ENCODE assay signal across 13 cellular contexts in the genomic region with DNA sequence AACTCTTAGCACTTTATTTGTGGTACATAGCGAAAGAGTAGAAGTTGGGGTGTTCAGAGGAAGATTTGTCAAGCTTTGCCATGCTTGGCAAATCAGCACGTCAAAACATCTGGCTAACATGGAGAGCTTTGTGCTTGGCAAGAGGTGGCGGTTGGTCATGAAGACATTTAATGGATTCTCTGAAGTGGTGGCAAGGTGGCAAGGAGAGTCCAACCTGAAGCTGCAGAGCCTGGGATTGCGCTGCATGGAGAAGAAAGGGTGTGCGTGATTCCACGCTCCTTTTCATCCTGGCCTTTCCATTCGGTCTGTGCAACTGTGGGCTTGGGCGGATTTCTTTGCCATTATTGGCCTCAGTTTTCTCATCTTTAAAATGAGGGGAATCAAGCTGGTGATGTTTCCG. TPM values are rescaled to one million over a fixed set of nuclear protein-coding genes. Genes with fewer than 3 reads are reported as not detected.
DNase-seq lines count a peak whose midpoint lies in the region; ATAC-seq and TF ChIP-seq lines count a peak whose summit lies in the region.
"Had no signal": no experiment of that assay in that cellular context is flagged by ENCODE, and none has a peak within 500 bp of the region (broad histone marks: within the 10 kb centered on the region; RNA-seq: fewer than 3 reads in every experiment).

No MANE protein-coding gene starts in this region.

- intact Hi-C loops in right cardiac atrium (cut with DNase I) = loop anchor here in 1 of 4 donors (10.0 kb wide), 1 partner anchor 56 kb away; a partner anchor contains a TSS

- 82% methylated on average over 9 of the region's 9 CpGs for WGBS in right cardiac atrium

- H3K27me3 ChIP-seq in right cardiac atrium (ENCODE audit: control insufficient read depth, insufficient read depth) = no peaks in the 10 kb centered on the region
- H3K27me3 ChIP-seq in skeletal muscle satellite cell (ENCODE audit: control insufficient read depth, insufficient read depth, low read length) = no peaks in the 10 kb centered on the region

- H3K4me3 Mint-ChIP-seq in brain = peak overlapping the region; percentile 91 to 99 (median 94)

- H3K27ac ChIP-seq in right cardiac atrium (ENCODE audit: low read length) = peak overlapping the region; percentile 73
- H3K27ac ChIP-seq in substantia nigra (ENCODE audit: low read depth, low read length, poor library complexity, severe bottlenecking) = no peak overlapping the region
- H3K27ac ChIP-seq: 22Rv1 had no signal

- peaks cover 7% of the 10 kb centered on the region for H3K27me3 Mint-ChIP-seq in brain

- H3K4me2 ChIP-seq in skeletal muscle satellite cell (ENCODE audit: low read length) = peak overlapping the region; percentile 89

- peaks cover 35% of the 10 kb centered on the region for H3K36me3 ChIP-seq in skeletal muscle satellite cell (ENCODE audit: insufficient read depth, low read length)

- H3K27ac Mint-ChIP-seq in brain = peak overlapping the region; percentile 23 to 87 (median 61)

- peaks cover 75% of the 10 kb centered on the region for H3K4me1 Mint-ChIP-seq in brain

- no peak overlapping the region for H3K4me3 ChIP-seq in right cardiac atrium (ENCODE audit: low read length)
- peak overlapping the region; percentile 80 for H3K4me3 ChIP-seq in skeletal muscle satellite cell (ENCODE audit: low read length)

- H3K9me3 ChIP-seq in right cardiac atrium (ENCODE audit: control insufficient read depth, low read length) (no peaks in the 10 kb centered on the region), skeletal muscle satellite cell (replicated peaks; ENCODE audit: low read length) (no peaks in the 10 kb centered on the region)
- H3K9me3 ChIP-seq: Caco-2 had no signal

- no peak for TF ChIP-seq CTCF in brain (conservative IDR thresholded peaks at IDR 0.05)

- DNase-seq in NCI-H2029 (lab: John Stamatoyannopoulos, UW) = peak; percentile 36
- DNase-seq in NCI-H2029 treated with DMSO at 0.1 percent for 48 hours (lab: John Stamatoyannopoulos, UW) = no peak
- no peak for DNase-seq in right cardiac atrium
- DNase-seq in substantia nigra (lab: John Stamatoyannopoulos, UW) = no peak
- no peak for DNase-seq in OCI-M2 (lab: John Stamatoyannopoulos, UW; ENCODE audit: unreplicated experiment)
- DNase-seq: aorta, Caco-2, NCI-H1105 treated with DMSO at 0.1 percent for 48 hours, NCI-H748 treated with DMSO at 0.1 percent for 48 hours had no signal

- no peak for ATAC-seq in right cardiac atrium
- ATAC-seq in HG03159 (IDR thresholded peaks at IDR 0.05; ENCODE audit: unreplicated experiment) = no peak

- peak overlapping the region; percentile 44 for H3K9ac ChIP-seq in skeletal muscle satellite cell (ENCODE audit: low read depth, low read length)

- peaks cover 16% of the 10 kb centered on the region for H3K4me1 ChIP-seq in right cardiac atrium (ENCODE audit: control insufficient read depth, insufficient read depth, low read length)
- H3K4me1 ChIP-seq in skeletal muscle satellite cell (ENCODE audit: control insufficient read depth, insufficient read depth, low read length) = peaks cover 71% of the 10 kb centered on the region

- H3K36me3 Mint-ChIP-seq in brain = peaks cover 31% of the 10 kb centered on the region

- peaks cover 0 to 4% (median 0%) of the 10 kb centered on the region in 5 experiments for H3K9me3 Mint-ChIP-seq in brain

RNA-seq across cellular contexts. Expression of a gene that starts 3.1 kb away (rescaled TPM):
- polyA plus RNA-seq in brain (ENCODE audit: insufficient read depth, low read depth, low replicate concordance) = 125 TPM
- total RNA-seq in right cardiac atrium = 100 to 1,000 TPM; 154 to 219 (median 194) TPM
- polyA plus RNA-seq in right cardiac atrium = 136 TPM
- 414 and 533 TPM in 2 replicates for total RNA-seq in skeletal muscle satellite cell (2012; rRNA removed)

RNA-seq across cellular contexts. Expression of a gene that starts 55.5 kb away (rescaled TPM):
- 56.9 TPM for polyA plus RNA-seq in brain (ENCODE audit: insufficient read depth, low read depth, low replicate concordance)
- 100 to 1,000 TPM; 102 to 132 (median 127) TPM for total RNA-seq in right cardiac atrium
- polyA plus RNA-seq in right cardiac atrium = 146 TPM
- 75.4 and 76.6 TPM in 2 replicates for total RNA-seq in skeletal muscle satellite cell (2012; rRNA removed)
